Comparison of ENCODE assay signal across 9 cellular contexts in genomic region chr1:150764617-150765090, GRCh38.
A peak's percentile ranks its signal among the peaks of the same experiment; 100 is the strongest.
DNase-seq lines count a peak whose midpoint lies in the region; ATAC-seq and TF ChIP-seq lines count a peak whose summit lies in the region.
"Had no signal": no experiment of that assay in that cellular context is flagged by ENCODE, and none has a peak within 500 bp of the region (broad histone marks: within the 10 kb centered on the region; RNA-seq: fewer than 3 reads in every experiment).

No MANE protein-coding gene starts in this region.

- no peaks in the 10 kb centered on the region for H3K27me3 ChIP-seq in SU-DHL-6 (ENCODE audit: low read length)

- peak overlapping the region; percentile 70 for H3K9ac ChIP-seq in SU-DHL-6 (ENCODE audit: low read length)

- H3K27ac ChIP-seq in SU-DHL-6 (ENCODE audit: low read depth, low read length) = peak overlapping the region; percentile 72

- DNase-seq in SIG-M5 treated with dmso at 0.1 percent for 504 hours (lab: John Stamatoyannopoulos, UW; ENCODE audit: unreplicated experiment) = peak; percentile 23
- no peak for DNase-seq in SIG-M5 (lab: John Stamatoyannopoulos, UW)
- peak; percentile 76 to 86 for DNase-seq in foreskin fibroblast
- DNase-seq in stimulated activated naive CD8-positive, alpha-beta T cell treated with anti-CD3 and anti-CD28 coated beads, Interleukin-15, amount 100 ng/mL, for 72 hours = no peak
- DNase-seq in KG1 (lab: John Stamatoyannopoulos, UW) = no peak
- no peak for DNase-seq in GDM1 (lab: John Stamatoyannopoulos, UW)
- DNase-seq: DND-41 had no signal

- peak; percentile 80 for ATAC-seq in stimulated activated naive CD8-positive, alpha-beta T cell treated with anti-CD3 and anti-CD28 coated beads, Interleukin-15, amount 100 ng/mL, for 72 hours
- no peak for ATAC-seq in GM21723 (IDR thresholded peaks at IDR 0.05; ENCODE audit: unreplicated experiment)

- H3K9me2 ChIP-seq in SU-DHL-6 (replicated peaks; ENCODE audit: insufficient read depth, low read length) = no peaks in the 10 kb centered on the region

- H3K4me3 ChIP-seq in SU-DHL-6 (ENCODE audit: insufficient read depth, low read length, poor library complexity, severe bottlenecking) = peak overlapping the region; percentile 88
- no peak overlapping the region for H3K4me3 ChIP-seq in foreskin fibroblast (ENCODE audit: low read depth in 1 of 2, low read length in 2 of 2)

- H3F3A ChIP-seq in SU-DHL-6 (ENCODE audit: insufficient read depth) = peaks cover 16% of the 10 kb centered on the region; the same call in 1 of the 2 replicates

- peak overlapping the region; percentile 97 to 99 for H3K27ac Mint-ChIP-seq in stimulated activated naive CD8-positive, alpha-beta T cell treated with anti-CD3 and anti-CD28 coated beads, Interleukin-15, amount 100 ng/mL, for 72 hours

- H4K20me1 ChIP-seq in SU-DHL-6 (ENCODE audit: low read depth, low read length) = no peaks in the 10 kb centered on the region

- TF ChIP-seq CTCF in SU-DHL-6 (IDR thresholded peaks at IDR 0.05; ENCODE audit: insufficient read depth, low read length, poor library complexity, severe bottlenecking) (no peak), foreskin fibroblast (IDR thresholded peaks at IDR 0.05; ENCODE audit: low read depth, low read length) (no peak)

- H3K79me2 ChIP-seq in SU-DHL-6 (ENCODE audit: insufficient read depth, low read length) = peaks cover 58% of the 10 kb centered on the region

- no peak overlapping the region for H2AFZ ChIP-seq in SU-DHL-6 (ENCODE audit: low read depth, low read length, severe bottlenecking)

- peaks cover 14% of the 10 kb centered on the region; the same call in 1 of the 2 replicates for H3K36me3 ChIP-seq in SU-DHL-6 (ENCODE audit: low read length)

- H3K27me3 Mint-ChIP-seq in stimulated activated naive CD8-positive, alpha-beta T cell treated with anti-CD3 and anti-CD28 coated beads, Interleukin-15, amount 100 ng/mL, for 72 hours = no peaks in the 10 kb centered on the region

- H3K4me2 ChIP-seq in SU-DHL-6 (ENCODE audit: low read depth, low read length, poor library complexity, severe bottlenecking) = peak overlapping the region; percentile 89

- H3K4me1 Mint-ChIP-seq in stimulated activated naive CD8-positive, alpha-beta T cell treated with anti-CD3 and anti-CD28 coated beads, Interleukin-15, amount 100 ng/mL, for 72 hours = peaks cover 41% of the 10 kb centered on the region

- H3K9me3 Mint-ChIP-seq in stimulated activated naive CD8-positive, alpha-beta T cell treated with anti-CD3 and anti-CD28 coated beads, Interleukin-15, amount 100 ng/mL, for 72 hours = peaks cover 0 to 7% of the 10 kb centered on the region in 2 donors

- H3K9me3 ChIP-seq in SU-DHL-6 (ENCODE audit: insufficient read depth, low read length) = no peaks in the 10 kb centered on the region

- peak overlapping the region; percentile 98 to 99 for H3K4me3 Mint-ChIP-seq in stimulated activated naive CD8-positive, alpha-beta T cell treated with anti-CD3 and anti-CD28 coated beads, Interleukin-15, amount 100 ng/mL, for 72 hours

Comparison
In these comparisons a context has a peak if more than half of its experiments do, and no peak if none do; other contexts are left out.
1. DNase-seq: peak in SIG-M5 treated with dmso at 0.1 percent for 504 hours (single experiment) and foreskin fibroblast (2 of 2); none in SIG-M5 (single experiment), stimulated activated naive CD8-positive, alpha-beta T cell treated with anti-CD3 and anti-CD28 coated beads, Interleukin-15, amount 100 ng/mL, for 72 hours (0 of 2), KG1 (single experiment) and GDM1 (single experiment).